Comparison of ENCODE assay signal across 21 cellular contexts in genomic region chr21:30638686-30639085, GRCh38. TPM values are rescaled to one million over a fixed set of nuclear protein-coding genes. Genes with fewer than 3 reads are reported as not detected.
DNase-seq lines count a peak whose midpoint lies in the region; ATAC-seq, FAIRE-seq and TF ChIP-seq lines count a peak whose summit lies in the region.
"Had no signal": no experiment of that assay in that cellular context is flagged by ENCODE, and none has a peak within 500 bp of the region (broad histone marks: within the 10 kb centered on the region; RNA-seq: fewer than 3 reads in every experiment).

No MANE protein-coding gene starts in this region.

- H3K9ac ChIP-seq in HepG2 (ENCODE audit: insufficient read depth, low read depth, low read length) (no peak overlapping the region), H1 (replicated peaks in 1 of 4; ENCODE audit: extremely low read depth in 1 of 4, low read depth in 3 of 4, low read length in 3 of 4) (no peak overlapping the region)

- H2BK5ac ChIP-seq in H1 (ENCODE audit: low read depth, low read length) = no peak overlapping the region

- no peaks in the 10 kb centered on the region for H3K36me3 Mint-ChIP-seq in activated T-cell treated with anti-CD3 and anti-CD28 coated beads, Interleukin-2, amount 50 U/mL, for 24 hours (ENCODE audit: low read depth)
- H3K36me3 Mint-ChIP-seq: CD4-positive, alpha-beta memory T cell had no signal

- TF ChIP-seq POLR2A in HepG2 (IDR thresholded peaks at IDR 0.05; ENCODE audit: insufficient read depth in 1 of 2, low read depth in 2 of 2, low read length in 2 of 2) (no peak), right lobe of liver (IDR thresholded peaks at IDR 0.05) (no peak), H1 (IDR thresholded peaks at IDR 0.05; ENCODE audit: control extremely low read depth in 1 of 2, low read depth in 2 of 2, low read length in 2 of 2) (no peak)

- no peak overlapping the region for H3K23ac ChIP-seq in H1 (ENCODE audit: insufficient read length)

- no peak overlapping the region for H3K4ac ChIP-seq in H1 (replicated peaks; ENCODE audit: insufficient read length, low read depth, low read length)

- no peak overlapping the region for H4K5ac ChIP-seq in H1 (ENCODE audit: insufficient read length, low read depth, low read length)

- no peak overlapping the region for H3K18ac ChIP-seq in H1 (ENCODE audit: extremely low read depth, low read length)

- TF ChIP-seq RAD21 in HepG2 (CRISPR knock-in tag; IDR thresholded peaks at IDR 0.05) = no peak
- no peak for TF ChIP-seq RAD21 in H1 (IDR thresholded peaks at IDR 0.05 in 1 of 2, conservative IDR thresholded peaks at IDR 0.05 in 1 of 2; ENCODE audit: low read depth in 2 of 2, low read length in 2 of 2)

- POLR2A ChIA-PET in HepG2 (lab: Yijun Ruan, JAX) = no interaction called here
- POLR2A ChIA-PET in H1 (lab: Charles Lee; ENCODE audit: partially characterized antibody) = no interaction called here

- ATAC-seq in HepG2 (no peak), right lobe of liver (no peak)

- H3K36me3 ChIP-seq in HepG2 (replicated peaks in 1 of 2; ENCODE audit: control insufficient read depth in 1 of 2, insufficient read depth in 2 of 2, low read length in 2 of 2) (no peaks in the 10 kb centered on the region), right lobe of liver (no peaks in the 10 kb centered on the region), H1 (ENCODE audit: control insufficient read depth in 2 of 4, insufficient read depth in 4 of 4, low read length in 3 of 4) (no peaks in the 10 kb centered on the region)

- no peak overlapping the region for H2BK120ac ChIP-seq in H1 (replicated peaks; ENCODE audit: low read depth, low read length)

- no peaks in the 10 kb centered on the region for H3K9me3 Mint-ChIP-seq in activated T-cell treated with anti-CD3 and anti-CD28 coated beads, Interleukin-2, amount 50 U/mL, for 24 hours

- no peak overlapping the region for H2AK5ac ChIP-seq in H1 (ENCODE audit: low read depth, low read length)

- in situ Hi-C loops in HepG2 (cut with HindIII; ENCODE audit: extremely low pct_ligation_motif_present, low pct_unique_long_range_greater_than_20kb) = no loop called here

- no peaks in the 10 kb centered on the region for H4K20me1 ChIP-seq in HepG2 (ENCODE audit: insufficient read depth, low read length)
- H4K20me1 ChIP-seq in H1 (replicated peaks in 1 of 2; ENCODE audit: control insufficient read depth in 1 of 2, insufficient read depth in 2 of 2, low read length in 2 of 2) = no peaks in the 10 kb centered on the region

- H3K4me1 ChIP-seq in HepG2 (ENCODE audit: insufficient read depth, low read length) = no peaks in the 10 kb centered on the region
- H3K4me1 ChIP-seq in right lobe of liver = no peaks in the 10 kb centered on the region
- H3K4me1 ChIP-seq in H1 (replicated peaks in 1 of 4; ENCODE audit: control insufficient read depth in 3 of 4, insufficient read depth in 4 of 4, low read length in 3 of 4) = no peaks in the 10 kb centered on the region

- no peak overlapping the region for H3K14ac ChIP-seq in H1 (ENCODE audit: insufficient read length)

- intact Hi-C loops in HepG2 (cut with micrococcal nuclease; ENCODE audit: unreplicated experiment) (no loop called here), right lobe of liver (cut with DNase I) (no loop called here)

- BruUV-seq in HepG2 (replicated peaks; lab: Mats Ljungman, UMichigan) = no TSS peak

- 11% methylated on average over 3 of the region's 3 CpGs for WGBS in HepG2 (ENCODE audit: low lambda C conversion rate)
- WGBS in right lobe of liver (ENCODE audit: insufficient coverage, low coverage, low lambda C conversion rate, missing lambda C conversion rate) = 90% methylated on average over 3 of the region's 3 CpGs
- 95% methylated on average over 3 of the region's 3 CpGs; no CpG with 5 or more reads in 1 of the 2 experiments for WGBS in H1 (ENCODE audit: extremely low coverage in 1 of 2, insufficient coverage in 1 of 2, insufficient read length in 1 of 2, insufficient replicate concordance in 2 of 2, low coverage in 1 of 2, low lambda C conversion rate in 2 of 2, missing lambda C conversion rate in 1 of 2), 2 experiments

- H3K79me2 ChIP-seq in HepG2 (ENCODE audit: insufficient read depth, low read length) = no peaks in the 10 kb centered on the region
- H3K79me2 ChIP-seq in H1 (ENCODE audit: control insufficient read depth in 1 of 2, insufficient read depth in 2 of 2, low read length in 2 of 2) = no peaks in the 10 kb centered on the region

- TF ChIP-seq CTCF in HepG2 (CRISPR knock-in tag; IDR thresholded peaks at IDR 0.05) (no peak), right lobe of liver (IDR thresholded peaks at IDR 0.05) (no peak), H1 (IDR thresholded peaks at IDR 0.05; ENCODE audit: control extremely low read depth in 1 of 3, insufficient read depth in 1 of 3, low read depth in 1 of 3, low read length in 3 of 3) (no peak)

- H2BK12ac ChIP-seq in H1 (ENCODE audit: low read depth, low read length) = no peak overlapping the region

- no peaks in the 10 kb centered on the region for H3K4me1 Mint-ChIP-seq in activated T-cell treated with anti-CD3 and anti-CD28 coated beads, Interleukin-2, amount 50 U/mL, for 24 hours (ENCODE audit: low read depth)
- H3K4me1 Mint-ChIP-seq: CD4-positive, alpha-beta memory T cell had no signal

- H3K27me3 ChIP-seq in HepG2 (ENCODE audit: control insufficient read depth in 1 of 2, insufficient read depth in 2 of 2, low read length in 2 of 2) (no peaks in the 10 kb centered on the region), right lobe of liver (no peaks in the 10 kb centered on the region), H1 (replicated peaks in 1 of 4; ENCODE audit: control insufficient read depth in 3 of 4, extremely low read depth in 1 of 4, insufficient read depth in 3 of 4, low read length in 3 of 4) (no peaks in the 10 kb centered on the region)

- no peak overlapping the region for H2AFZ ChIP-seq in HepG2 (ENCODE audit: low read length)
- H2AFZ ChIP-seq in H1 (ENCODE audit: low read length) = no peak overlapping the region

- H3K79me1 ChIP-seq in H1 (ENCODE audit: low read depth, low read length) = no peaks in the 10 kb centered on the region

- H4K91ac ChIP-seq in H1 (replicated peaks; ENCODE audit: insufficient read length, low read length) = no peak overlapping the region

- H3K27me3 Mint-ChIP-seq in activated T-cell treated with anti-CD3 and anti-CD28 coated beads, Interleukin-2, amount 50 U/mL, for 24 hours = peaks cover 2% of the 10 kb centered on the region
- H3K27me3 Mint-ChIP-seq: CD4-positive, alpha-beta memory T cell had no signal

- no peak overlapping the region for H2BK20ac ChIP-seq in H1 (ENCODE audit: low read length)

- H4K8ac ChIP-seq in H1 (ENCODE audit: extremely low read depth, insufficient read depth, low read length) = no peak overlapping the region

- FAIRE-seq in HepG2 (lab: Jason Lieb, UNC) (no peak), H1 (lab: Jason Lieb, UNC) (no peak)
- FAIRE-seq: GM12891, GM18507 had no signal

- TF ChIP-seq EP300 in HepG2 (IDR thresholded peaks at IDR 0.05; ENCODE audit: low read depth in 2 of 2, low read length in 2 of 2) = no peak
- TF ChIP-seq EP300 in HepG2 (CRISPR knock-in tag; IDR thresholded peaks at IDR 0.05; ENCODE audit: borderline replicate concordance) = no peak
- no peak for TF ChIP-seq EP300 in H1 (IDR thresholded peaks at IDR 0.05; ENCODE audit: borderline replicate concordance in 1 of 2, low read depth in 2 of 2, low read length in 2 of 2)

- DNase-seq in HepG2 (ENCODE audit: low spot score) = no peak
- DNase-seq in right lobe of liver = no peak
- DNase-seq in H1 (ENCODE audit: low read depth in 1 of 2, low spot score in 2 of 2) = no peak
- no peak for DNase-seq in activated T-cell treated with anti-CD3 and anti-CD28 coated beads, Interleukin-2, amount 50 U/mL, for 24 hours
- DNase-seq: C1 segment of cervical spinal cord; Calu3; CD4-positive, alpha-beta memory T cell; COR-L47; DMS53; DMS79 treated with DMSO at 0.1 percent for 48 hours; GF-D8; GOT3; H7; HCEC 1CT had no signal

- H3K4me3 ChIP-seq in HepG2 (replicated peaks in 1 of 3; ENCODE audit: insufficient read depth in 1 of 3, low read depth in 2 of 3, low read length in 3 of 3) = no peak overlapping the region
- no peak overlapping the region for H3K4me3 ChIP-seq in right lobe of liver
- no peak overlapping the region for H3K4me3 ChIP-seq in H1 (ENCODE audit: extremely low read depth in 1 of 4, insufficient read depth in 2 of 4, low read depth in 3 of 4, low read length in 4 of 4)

- no peak overlapping the region for H3K4me3 Mint-ChIP-seq in activated T-cell treated with anti-CD3 and anti-CD28 coated beads, Interleukin-2, amount 50 U/mL, for 24 hours
- H3K4me3 Mint-ChIP-seq: CD4-positive, alpha-beta memory T cell had no signal

- no peaks in the 10 kb centered on the region for H3K23me2 ChIP-seq in H1 (ENCODE audit: low read depth, low read length)

- peaks cover 79% of the 10 kb centered on the region for H3K9me3 ChIP-seq in HepG2 (ENCODE audit: low read length)
- H3K9me3 ChIP-seq in right lobe of liver = no peaks in the 10 kb centered on the region
- H3K9me3 ChIP-seq in H1 (ENCODE audit: insufficient read depth in 2 of 2, low read depth in 1 of 2, low read length in 1 of 2) = peaks cover 0 to 3% of the 10 kb centered on the region in 2 experiments; a peak in 1 of 4 replicates

- H3K27ac Mint-ChIP-seq in activated T-cell treated with anti-CD3 and anti-CD28 coated beads, Interleukin-2, amount 50 U/mL, for 24 hours = no peak overlapping the region
- H3K27ac Mint-ChIP-seq: CD4-positive, alpha-beta memory T cell had no signal

- H3K4me2 ChIP-seq in HepG2 (ENCODE audit: low read depth, low read length) (no peak overlapping the region), H1 (ENCODE audit: insufficient read depth in 1 of 2, low read depth in 2 of 2, low read length in 2 of 2) (no peak overlapping the region)

- H3K27ac ChIP-seq in HepG2 (ENCODE audit: extremely low read length, insufficient read depth, low read length) = no peak overlapping the region
- H3K27ac ChIP-seq in right lobe of liver = no peak overlapping the region
- H3K27ac ChIP-seq in H1 (ENCODE audit: low read depth, low read length) = no peak overlapping the region

- CTCF ChIA-PET in HepG2 (lab: Yijun Ruan, JAX; ENCODE audit: low intra/inter-chr PET ratio, low total read pairs) = no interaction called here
- CTCF ChIA-PET in H1 (lab: Charles Lee; ENCODE audit: partially characterized antibody) = no interaction called here

- no peak overlapping the region for H3K56ac ChIP-seq in H1 (replicated peaks; ENCODE audit: insufficient read length, low read depth, low read length)

- H2BK15ac ChIP-seq in H1 (ENCODE audit: low read length) = no peak overlapping the region

RNA-seq across cellular contexts. Expression of gene KRTAP20-2, which starts 3.7 kb away (rescaled TPM):
- total RNA-seq in HepG2 (2016; rRNA removed; fragmentation: Illumina TruSeq; extraction: Trizol) (not detected in 2 replicates), right lobe of liver (not detected)
- total RNA-seq in HepG2 (2016; cell fraction: cytosol; rRNA removed; fragmentation: Illumina TruSeq; extraction: Trizol; ENCODE audit: low read depth) = not detected in 2 replicates
- total RNA-seq in HepG2 (2016; cell fraction: insoluble cytoplasmic fraction; rRNA removed; fragmentation: Illumina TruSeq; extraction: Trizol) = not detected in 2 replicates
- not detected in 2 replicates for total RNA-seq in HepG2 (2016; cell fraction: membrane; rRNA removed; fragmentation: Illumina TruSeq; extraction: Trizol)
- total RNA-seq in HepG2 (2016; cell fraction: nucleus; rRNA removed; fragmentation: Illumina TruSeq; extraction: Trizol) = not detected in 2 replicates
- polyA plus RNA-seq in HepG2 (2011; rRNA removed) (not detected in 2 replicates), H1 (2011; rRNA removed) (not detected in 2 replicates)
- polyA plus RNA-seq in HepG2 (2011; cell fraction: cytosol; rRNA removed) = not detected in 2 replicates
- not detected in 2 replicates for polyA plus RNA-seq in HepG2 (2011; cell fraction: nucleus; rRNA removed)
- polyA plus RNA-seq in HepG2 (2012) = not detected in 2 replicates
- polyA plus RNA-seq in HepG2 (2016; cell fraction: cytosol; fragmentation: Illumina TruSeq; extraction: Trizol; ENCODE audit: low read depth) = not detected in 2 replicates
- polyA plus RNA-seq in HepG2 (2016; cell fraction: insoluble cytoplasmic fraction; fragmentation: Illumina TruSeq; extraction: Trizol; ENCODE audit: low read depth) = not detected in 2 replicates
- not detected in 2 replicates for polyA plus RNA-seq in HepG2 (2016; cell fraction: membrane; fragmentation: Illumina TruSeq; extraction: Trizol; ENCODE audit: low read depth)
- polyA plus RNA-seq in HepG2 (2016; cell fraction: nucleus; fragmentation: Illumina TruSeq; extraction: Trizol; ENCODE audit: insufficient read depth, low read depth) = not detected in 2 replicates
- polyA minus RNA-seq in HepG2 (2011; rRNA and poly(A)+ RNA removed; ENCODE audit: low replicate concordance) = not detected in 2 replicates
- polyA minus RNA-seq in HepG2 (2011; cell fraction: cytosol; rRNA and poly(A)+ RNA removed) = not detected in 2 replicates
- not detected in 2 replicates for polyA minus RNA-seq in HepG2 (2011; cell fraction: nucleus; rRNA and poly(A)+ RNA removed)
- total RNA-seq in H1 (2021; fragmentation: NEBNext Ultra II Directional; extraction: Animal tissue kit (Norgen Biotek cat#: 25700)) = not detected in 2 replicates
- polyA plus RNA-seq in H1 (2011; cell fraction: cytosol; rRNA removed) = not detected
- not detected for polyA plus RNA-seq in H1 (2011; cell fraction: nucleus; rRNA removed)
- not detected in 4 replicates for polyA plus RNA-seq in H1 (2012, experiment 1 of 2)
- polyA plus RNA-seq in H1 (2012, experiment 2 of 2) = not detected
- polyA plus RNA-seq in H1 (2013, experiment 1 of 2) = not detected
- polyA plus RNA-seq in H1 (2013, experiment 2 of 2) = not detected
- not detected in 2 replicates for polyA minus RNA-seq in H1 (2011; rRNA and poly(A)+ RNA removed)
- polyA minus RNA-seq in H1 (2011; cell fraction: cytosol; rRNA and poly(A)+ RNA removed) = not detected
- polyA minus RNA-seq in H1 (2011; cell fraction: nucleus; rRNA and poly(A)+ RNA removed) = not detected
- total RNA-seq: A172; A673; Calu3; CD4-positive, alpha-beta memory T cell; Daoy; G401; H7 had no signal
- polyA plus RNA-seq: BJ; CD4-positive, alpha-beta memory T cell had no signal

RNA-seq across cellular contexts. Expression of gene KRTAP20-3, which starts 4.0 kb away (rescaled TPM):
- total RNA-seq in HepG2 (2016; rRNA removed; fragmentation: Illumina TruSeq; extraction: Trizol) = not detected in 2 replicates
- total RNA-seq in HepG2 (2016; cell fraction: cytosol; rRNA removed; fragmentation: Illumina TruSeq; extraction: Trizol; ENCODE audit: low read depth) = not detected in 2 replicates
- total RNA-seq in HepG2 (2016; cell fraction: insoluble cytoplasmic fraction; rRNA removed; fragmentation: Illumina TruSeq; extraction: Trizol) = not detected in 2 replicates
- not detected in 2 replicates for total RNA-seq in HepG2 (2016; cell fraction: membrane; rRNA removed; fragmentation: Illumina TruSeq; extraction: Trizol)
- total RNA-seq in HepG2 (2016; cell fraction: nucleus; rRNA removed; fragmentation: Illumina TruSeq; extraction: Trizol) = not detected in 2 replicates
- not detected in 2 replicates for polyA plus RNA-seq in HepG2 (2011; rRNA removed)
- polyA plus RNA-seq in HepG2 (2011; cell fraction: cytosol; rRNA removed) = not detected in 2 replicates
- not detected in 2 replicates for polyA plus RNA-seq in HepG2 (2011; cell fraction: nucleus; rRNA removed)
- not detected in 2 replicates for polyA plus RNA-seq in HepG2 (2012)
- not detected in 2 replicates for polyA plus RNA-seq in HepG2 (2016; cell fraction: cytosol; fragmentation: Illumina TruSeq; extraction: Trizol; ENCODE audit: low read depth)
- polyA plus RNA-seq in HepG2 (2016; cell fraction: insoluble cytoplasmic fraction; fragmentation: Illumina TruSeq; extraction: Trizol; ENCODE audit: low read depth) = not detected in 2 replicates
- not detected in 2 replicates for polyA plus RNA-seq in HepG2 (2016; cell fraction: membrane; fragmentation: Illumina TruSeq; extraction: Trizol; ENCODE audit: low read depth)
- not detected in 2 replicates for polyA plus RNA-seq in HepG2 (2016; cell fraction: nucleus; fragmentation: Illumina TruSeq; extraction: Trizol; ENCODE audit: insufficient read depth, low read depth)
- not detected in 2 replicates for polyA minus RNA-seq in HepG2 (2011; rRNA and poly(A)+ RNA removed; ENCODE audit: low replicate concordance)
- polyA minus RNA-seq in HepG2 (2011; cell fraction: cytosol; rRNA and poly(A)+ RNA removed) = not detected in 2 replicates
- polyA minus RNA-seq in HepG2 (2011; cell fraction: nucleus; rRNA and poly(A)+ RNA removed) = not detected in 2 replicates
- total RNA-seq in right lobe of liver = not detected
- total RNA-seq in H1 (2021; fragmentation: NEBNext Ultra II Directional; extraction: Animal tissue kit (Norgen Biotek cat#: 25700)) = not detected in 2 replicates
- polyA plus RNA-seq in H1 (2011; rRNA removed) = not detected in 2 replicates
- not detected for polyA plus RNA-seq in H1 (2011; cell fraction: cytosol; rRNA removed)
- not detected for polyA plus RNA-seq in H1 (2011; cell fraction: nucleus; rRNA removed)
- not detected in 4 replicates for polyA plus RNA-seq in H1 (2012, experiment 1 of 2)
- not detected for polyA plus RNA-seq in H1 (2012, experiment 2 of 2)
- polyA plus RNA-seq in H1 (2013, experiment 1 of 2) = not detected
- not detected for polyA plus RNA-seq in H1 (2013, experiment 2 of 2)
- polyA minus RNA-seq in H1 (2011; rRNA and poly(A)+ RNA removed) = not detected in 2 replicates
- not detected for polyA minus RNA-seq in H1 (2011; cell fraction: cytosol; rRNA and poly(A)+ RNA removed)
- not detected for polyA minus RNA-seq in H1 (2011; cell fraction: nucleus; rRNA and poly(A)+ RNA removed)
- total RNA-seq: A172; A673; Calu3; CD4-positive, alpha-beta memory T cell; Daoy; G401; H7 had no signal
- polyA plus RNA-seq: BJ; CD4-positive, alpha-beta memory T cell had no signal

RNA-seq across cellular contexts. Expression of gene KRTAP20-4, which starts 18.3 kb away (rescaled TPM):
- total RNA-seq in HepG2 (2016; rRNA removed; fragmentation: Illumina TruSeq; extraction: Trizol) (not detected in 2 replicates), right lobe of liver (not detected)
- not detected in 2 replicates for total RNA-seq in HepG2 (2016; cell fraction: cytosol; rRNA removed; fragmentation: Illumina TruSeq; extraction: Trizol; ENCODE audit: low read depth)
- not detected in 2 replicates for total RNA-seq in HepG2 (2016; cell fraction: insoluble cytoplasmic fraction; rRNA removed; fragmentation: Illumina TruSeq; extraction: Trizol)
- total RNA-seq in HepG2 (2016; cell fraction: membrane; rRNA removed; fragmentation: Illumina TruSeq; extraction: Trizol) = not detected in 2 replicates
- not detected in 2 replicates for total RNA-seq in HepG2 (2016; cell fraction: nucleus; rRNA removed; fragmentation: Illumina TruSeq; extraction: Trizol)
- polyA plus RNA-seq in HepG2 (2011; rRNA removed) (not detected in 2 replicates), H1 (2011; rRNA removed) (not detected in 2 replicates)
- not detected in 2 replicates for polyA plus RNA-seq in HepG2 (2011; cell fraction: cytosol; rRNA removed)
- not detected in 2 replicates for polyA plus RNA-seq in HepG2 (2011; cell fraction: nucleus; rRNA removed)
- not detected in 2 replicates for polyA plus RNA-seq in HepG2 (2012)
- not detected in 2 replicates for polyA plus RNA-seq in HepG2 (2016; cell fraction: cytosol; fragmentation: Illumina TruSeq; extraction: Trizol; ENCODE audit: low read depth)
- not detected in 2 replicates for polyA plus RNA-seq in HepG2 (2016; cell fraction: insoluble cytoplasmic fraction; fragmentation: Illumina TruSeq; extraction: Trizol; ENCODE audit: low read depth)
- not detected in 2 replicates for polyA plus RNA-seq in HepG2 (2016; cell fraction: membrane; fragmentation: Illumina TruSeq; extraction: Trizol; ENCODE audit: low read depth)
- not detected in 2 replicates for polyA plus RNA-seq in HepG2 (2016; cell fraction: nucleus; fragmentation: Illumina TruSeq; extraction: Trizol; ENCODE audit: insufficient read depth, low read depth)
- not detected in 2 replicates for polyA minus RNA-seq in HepG2 (2011; rRNA and poly(A)+ RNA removed; ENCODE audit: low replicate concordance)
- polyA minus RNA-seq in HepG2 (2011; cell fraction: cytosol; rRNA and poly(A)+ RNA removed) = not detected in 2 replicates
- not detected in 2 replicates for polyA minus RNA-seq in HepG2 (2011; cell fraction: nucleus; rRNA and poly(A)+ RNA removed)
- not detected in 2 replicates for total RNA-seq in H1 (2021; fragmentation: NEBNext Ultra II Directional; extraction: Animal tissue kit (Norgen Biotek cat#: 25700))
- not detected for polyA plus RNA-seq in H1 (2011; cell fraction: cytosol; rRNA removed)
- polyA plus RNA-seq in H1 (2011; cell fraction: nucleus; rRNA removed) = not detected
- polyA plus RNA-seq in H1 (2012, experiment 1 of 2) = not detected in 4 replicates
- polyA plus RNA-seq in H1 (2012, experiment 2 of 2) = not detected
- not detected for polyA plus RNA-seq in H1 (2013, experiment 1 of 2)
- polyA plus RNA-seq in H1 (2013, experiment 2 of 2) = not detected
- polyA minus RNA-seq in H1 (2011; rRNA and poly(A)+ RNA removed) = not detected in 2 replicates
- polyA minus RNA-seq in H1 (2011; cell fraction: cytosol; rRNA and poly(A)+ RNA removed) = not detected
- polyA minus RNA-seq in H1 (2011; cell fraction: nucleus; rRNA and poly(A)+ RNA removed) = not detected
- total RNA-seq: A172; A673; Calu3; CD4-positive, alpha-beta memory T cell; Daoy; G401; H7 had no signal
- polyA plus RNA-seq: BJ; CD4-positive, alpha-beta memory T cell had no signal

RNA-seq across cellular contexts. Expression of gene KRTAP20-1, which starts 22.5 kb away (rescaled TPM):
- total RNA-seq in HepG2 (2016; rRNA removed; fragmentation: Illumina TruSeq; extraction: Trizol) (not detected in 2 replicates), right lobe of liver (not detected)
- total RNA-seq in HepG2 (2016; cell fraction: cytosol; rRNA removed; fragmentation: Illumina TruSeq; extraction: Trizol; ENCODE audit: low read depth) = not detected in 2 replicates
- total RNA-seq in HepG2 (2016; cell fraction: insoluble cytoplasmic fraction; rRNA removed; fragmentation: Illumina TruSeq; extraction: Trizol) = not detected in 2 replicates
- not detected in 2 replicates for total RNA-seq in HepG2 (2016; cell fraction: membrane; rRNA removed; fragmentation: Illumina TruSeq; extraction: Trizol)
- not detected in 2 replicates for total RNA-seq in HepG2 (2016; cell fraction: nucleus; rRNA removed; fragmentation: Illumina TruSeq; extraction: Trizol)
- polyA plus RNA-seq in HepG2 (2011; rRNA removed) (not detected in 2 replicates), H1 (2011; rRNA removed) (not detected in 2 replicates)
- not detected in 2 replicates for polyA plus RNA-seq in HepG2 (2011; cell fraction: cytosol; rRNA removed)
- not detected in 2 replicates for polyA plus RNA-seq in HepG2 (2011; cell fraction: nucleus; rRNA removed)
- not detected in 2 replicates for polyA plus RNA-seq in HepG2 (2012)
- not detected in 2 replicates for polyA plus RNA-seq in HepG2 (2016; cell fraction: cytosol; fragmentation: Illumina TruSeq; extraction: Trizol; ENCODE audit: low read depth)
- not detected in 2 replicates for polyA plus RNA-seq in HepG2 (2016; cell fraction: insoluble cytoplasmic fraction; fragmentation: Illumina TruSeq; extraction: Trizol; ENCODE audit: low read depth)
- polyA plus RNA-seq in HepG2 (2016; cell fraction: membrane; fragmentation: Illumina TruSeq; extraction: Trizol; ENCODE audit: low read depth) = not detected in 2 replicates
- not detected in 2 replicates for polyA plus RNA-seq in HepG2 (2016; cell fraction: nucleus; fragmentation: Illumina TruSeq; extraction: Trizol; ENCODE audit: insufficient read depth, low read depth)
- polyA minus RNA-seq in HepG2 (2011; rRNA and poly(A)+ RNA removed; ENCODE audit: low replicate concordance) = not detected in 2 replicates
- polyA minus RNA-seq in HepG2 (2011; cell fraction: cytosol; rRNA and poly(A)+ RNA removed) = not detected in 2 replicates
- not detected in 2 replicates for polyA minus RNA-seq in HepG2 (2011; cell fraction: nucleus; rRNA and poly(A)+ RNA removed)
- total RNA-seq in H1 (2021; fragmentation: NEBNext Ultra II Directional; extraction: Animal tissue kit (Norgen Biotek cat#: 25700)) = not detected in 2 replicates
- polyA plus RNA-seq in H1 (2011; cell fraction: cytosol; rRNA removed) = not detected
- polyA plus RNA-seq in H1 (2011; cell fraction: nucleus; rRNA removed) = not detected
- not detected in 4 replicates for polyA plus RNA-seq in H1 (2012, experiment 1 of 2)
- polyA plus RNA-seq in H1 (2012, experiment 2 of 2) = not detected
- not detected for polyA plus RNA-seq in H1 (2013, experiment 1 of 2)
- polyA plus RNA-seq in H1 (2013, experiment 2 of 2) = not detected
- polyA minus RNA-seq in H1 (2011; rRNA and poly(A)+ RNA removed) = not detected in 2 replicates
- polyA minus RNA-seq in H1 (2011; cell fraction: cytosol; rRNA and poly(A)+ RNA removed) = not detected
- not detected for polyA minus RNA-seq in H1 (2011; cell fraction: nucleus; rRNA and poly(A)+ RNA removed)
- total RNA-seq: A172; A673; Calu3; CD4-positive, alpha-beta memory T cell; Daoy; G401; H7 had no signal
- polyA plus RNA-seq: BJ; CD4-positive, alpha-beta memory T cell had no signal

RNA-seq across cellular contexts. Expression of gene KRTAP6-1, which starts 25.0 kb away (rescaled TPM):
- total RNA-seq in HepG2 (2016; rRNA removed; fragmentation: Illumina TruSeq; extraction: Trizol) (not detected in 2 replicates), right lobe of liver (not detected)
- not detected in 2 replicates for total RNA-seq in HepG2 (2016; cell fraction: cytosol; rRNA removed; fragmentation: Illumina TruSeq; extraction: Trizol; ENCODE audit: low read depth)
- not detected in 2 replicates for total RNA-seq in HepG2 (2016; cell fraction: insoluble cytoplasmic fraction; rRNA removed; fragmentation: Illumina TruSeq; extraction: Trizol)
- total RNA-seq in HepG2 (2016; cell fraction: membrane; rRNA removed; fragmentation: Illumina TruSeq; extraction: Trizol) = not detected in 2 replicates
- not detected in 2 replicates for total RNA-seq in HepG2 (2016; cell fraction: nucleus; rRNA removed; fragmentation: Illumina TruSeq; extraction: Trizol)
- polyA plus RNA-seq in HepG2 (2011; rRNA removed) (not detected in 2 replicates), H1 (2011; rRNA removed) (not detected in 2 replicates)
- polyA plus RNA-seq in HepG2 (2011; cell fraction: cytosol; rRNA removed) = not detected in 2 replicates
- polyA plus RNA-seq in HepG2 (2011; cell fraction: nucleus; rRNA removed) = not detected in 2 replicates
- polyA plus RNA-seq in HepG2 (2012) = not detected in 2 replicates
- not detected in 2 replicates for polyA plus RNA-seq in HepG2 (2016; cell fraction: cytosol; fragmentation: Illumina TruSeq; extraction: Trizol; ENCODE audit: low read depth)
- polyA plus RNA-seq in HepG2 (2016; cell fraction: insoluble cytoplasmic fraction; fragmentation: Illumina TruSeq; extraction: Trizol; ENCODE audit: low read depth) = not detected in 2 replicates
- not detected in 2 replicates for polyA plus RNA-seq in HepG2 (2016; cell fraction: membrane; fragmentation: Illumina TruSeq; extraction: Trizol; ENCODE audit: low read depth)
- not detected in 2 replicates for polyA plus RNA-seq in HepG2 (2016; cell fraction: nucleus; fragmentation: Illumina TruSeq; extraction: Trizol; ENCODE audit: insufficient read depth, low read depth)
- not detected in 2 replicates for polyA minus RNA-seq in HepG2 (2011; rRNA and poly(A)+ RNA removed; ENCODE audit: low replicate concordance)
- not detected in 2 replicates for polyA minus RNA-seq in HepG2 (2011; cell fraction: cytosol; rRNA and poly(A)+ RNA removed)
- polyA minus RNA-seq in HepG2 (2011; cell fraction: nucleus; rRNA and poly(A)+ RNA removed) = not detected in 2 replicates
- total RNA-seq in H1 (2021; fragmentation: NEBNext Ultra II Directional; extraction: Animal tissue kit (Norgen Biotek cat#: 25700)) = not detected in 2 replicates
- polyA plus RNA-seq in H1 (2011; cell fraction: cytosol; rRNA removed) = not detected
- polyA plus RNA-seq in H1 (2011; cell fraction: nucleus; rRNA removed) = not detected
- not detected in 4 replicates for polyA plus RNA-seq in H1 (2012, experiment 1 of 2)
- polyA plus RNA-seq in H1 (2012, experiment 2 of 2) = not detected
- not detected for polyA plus RNA-seq in H1 (2013, experiment 1 of 2)
- polyA plus RNA-seq in H1 (2013, experiment 2 of 2) = not detected
- not detected in 2 replicates for polyA minus RNA-seq in H1 (2011; rRNA and poly(A)+ RNA removed)
- not detected for polyA minus RNA-seq in H1 (2011; cell fraction: cytosol; rRNA and poly(A)+ RNA removed)
- not detected for polyA minus RNA-seq in H1 (2011; cell fraction: nucleus; rRNA and poly(A)+ RNA removed)
- total RNA-seq: A172; A673; Calu3; CD4-positive, alpha-beta memory T cell; Daoy; G401; H7 had no signal
- polyA plus RNA-seq: BJ; CD4-positive, alpha-beta memory T cell had no signal

Comparison
In these comparisons a context has a peak if more than half of its experiments do, and no peak if none do; other contexts are left out.
1. Of the 41 proteins assayed by ChIP-seq in both HepG2 and H1: peak only in HepG2: none; only in H1: none; in both: CEBPB; in neither: 40.